ENCODE assay signal across 31 cellular contexts in the genomic region with DNA sequence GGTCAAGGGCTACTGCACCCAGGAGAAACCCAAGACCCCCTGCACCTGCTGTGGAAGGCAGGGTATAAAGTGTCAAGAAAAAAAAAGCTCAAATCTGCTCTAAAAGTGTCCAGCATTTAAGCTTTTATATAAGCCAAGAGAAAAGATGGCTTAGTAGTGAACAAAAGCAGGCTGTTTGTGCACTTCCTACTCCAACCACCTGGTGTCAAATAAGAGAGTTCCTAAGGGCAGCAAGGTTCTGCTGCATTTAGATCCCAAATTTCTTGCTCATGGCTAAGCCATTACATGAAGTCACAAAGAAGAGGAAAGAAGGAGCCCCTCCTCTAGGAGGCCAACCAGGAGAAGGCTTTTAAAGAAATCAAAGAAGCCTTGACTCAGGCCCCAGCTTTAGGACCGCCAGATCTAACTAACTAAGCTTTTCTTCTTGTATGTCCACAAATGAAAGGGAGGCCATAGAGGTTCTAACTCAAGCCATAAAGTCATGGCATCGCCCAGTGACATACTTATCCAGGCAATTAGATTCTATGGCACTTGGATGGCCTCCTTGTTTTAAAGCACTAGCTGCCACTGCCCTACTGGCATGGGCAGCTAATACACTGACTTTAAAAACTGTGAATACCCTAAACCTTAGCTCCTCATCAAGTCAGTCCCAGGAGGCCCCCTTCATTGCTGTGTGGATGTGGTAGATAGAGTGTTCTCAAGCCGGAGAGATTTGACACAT. TPM values are rescaled to one million over a fixed set of nuclear protein-coding genes. Genes with fewer than 3 reads are reported as not detected.
A peak's percentile ranks its signal among the peaks of the same experiment; 100 is the strongest.
DNase-seq lines count a peak whose midpoint lies in the region; ATAC-seq and TF ChIP-seq lines count a peak whose summit lies in the region.
"Had no signal": no experiment of that assay in that cellular context is flagged by ENCODE, and none has a peak within 500 bp of the region (broad histone marks: within the 10 kb centered on the region; RNA-seq: fewer than 3 reads in every experiment).

No MANE protein-coding gene starts in this region.

- POLR2A ChIA-PET in PC-3 (lab: Charles Lee; ENCODE audit: unreplicated experiment) = no interaction called here

- no peak overlapping the region for H3K4me3 Mint-ChIP-seq in T-helper 2 cell treated with Interferon-gamma antibody and Interleukin-4, amounts not matched to agents 5 μg/mL and 100 μg/mL, for 36 hours
- no peak overlapping the region for H3K4me3 Mint-ChIP-seq in activated naive CD8-positive, alpha-beta T cell treated with anti-CD3 and anti-CD28 coated beads, Interleukin-2, amount 50 U/mL, for 24 hours
- H3K4me3 Mint-ChIP-seq: CD8-positive, alpha-beta memory T cell; naive thymus-derived CD8-positive, alpha-beta T cell had no signal

- H3K9ac ChIP-seq in PC-3 (ENCODE audit: low read length) = no peak overlapping the region

- no peak overlapping the region for H2AFZ ChIP-seq in PC-3 (ENCODE audit: low read length)
- no peak overlapping the region for H2AFZ ChIP-seq in hepatocyte

- H3K36me3 Mint-ChIP-seq in T-helper 2 cell treated with Interferon-gamma antibody and Interleukin-4, amounts not matched to agents 5 μg/mL and 100 μg/mL, for 36 hours (ENCODE audit: low read depth) = peaks cover 59% of the 10 kb centered on the region
- peaks cover 30% of the 10 kb centered on the region for H3K36me3 Mint-ChIP-seq in activated naive CD8-positive, alpha-beta T cell treated with anti-CD3 and anti-CD28 coated beads, Interleukin-2, amount 50 U/mL, for 24 hours (ENCODE audit: low read depth)

- H3K79me2 ChIP-seq in PC-3 (ENCODE audit: low read length) = no peaks in the 10 kb centered on the region
- no peaks in the 10 kb centered on the region for H3K79me2 ChIP-seq in hepatocyte

- ATAC-seq in PC-3 = no peak
- no peak for ATAC-seq in activated naive CD8-positive, alpha-beta T cell treated with anti-CD3 and anti-CD28 coated beads, Interleukin-2, amount 50 U/mL, for 24 hours
- ATAC-seq: activated naive CD4-positive, alpha-beta T cell treated with anti-CD3 and anti-CD28 coated beads, Interleukin-2, amount 50 U/mL, for 72 hours; GM12878; naive thymus-derived CD8-positive, alpha-beta T cell had no signal

- no peak for DNase-seq in T-helper 2 cell treated with Interferon-gamma antibody and Interleukin-4, amounts not matched to agents 5 μg/mL and 100 μg/mL, for 36 hours (ENCODE audit: low spot score)
- DNase-seq in T-helper 2 cell (no peak), PC-3 (no peak), hepatocyte (ENCODE audit: low spot score) (no peak), retinal pigment epithelial cell (ENCODE audit: low read depth) (no peak), cerebellum (ENCODE audit: low spot score) (no peak), CD1c-positive myeloid dendritic cell (ENCODE audit: extremely low spot score) (no peak)
- no peak for DNase-seq in activated naive CD8-positive, alpha-beta T cell treated with anti-CD3 and anti-CD28 coated beads, Interleukin-2, amount 50 U/mL, for 24 hours
- DNase-seq: activated CD4-positive, CD25-positive, alpha-beta regulatory T cell; aorta; CD8-positive, alpha-beta memory T cell; cortex of kidney; DMS79; hypothalamus; midbrain; naive thymus-derived CD8-positive, alpha-beta T cell; NCI-H1092; NCI-H187 treated with DMSO at 0.1 percent for 48 hours; Peyer's patch; retina; SHP77 treated with DMSO at 0.1 percent for 48 hours; small intestine; stimulated activated CD4-positive, alpha-beta T cell treated with anti-CD3 and anti-CD28 coated beads, Interleukin-1b, Interleukin-23, amount 100 ng/mL, for 48 hours; stomach; thyroid gland had no signal

- CTCF ChIA-PET in PC-3 (lab: Charles Lee) = interaction anchor here (0.6 kb wide), 1 partner anchor 106 kb away, joined by 15 read pairs; no protein-coding TSS in a partner anchor

- no peak overlapping the region for H3K4me2 ChIP-seq in PC-3 (ENCODE audit: low read length)
- peak overlapping the region; percentile 59 for H3K4me2 ChIP-seq in hepatocyte

- H3K27me3 ChIP-seq in PC-3 (ENCODE audit: low read length) (no peaks in the 10 kb centered on the region), hepatocyte (no peaks in the 10 kb centered on the region)
- H3K27me3 ChIP-seq: cardiac muscle cell, Peyer's patch, stomach, thyroid gland had no signal

- BruUV-seq in PC-3 (replicated peaks; lab: Mats Ljungman, UMichigan) = no TSS peak

- peaks cover 41% of the 10 kb centered on the region for H3K4me1 Mint-ChIP-seq in T-helper 2 cell treated with Interferon-gamma antibody and Interleukin-4, amounts not matched to agents 5 μg/mL and 100 μg/mL, for 36 hours (ENCODE audit: low read depth)
- peaks cover 14% of the 10 kb centered on the region for H3K4me1 Mint-ChIP-seq in activated naive CD8-positive, alpha-beta T cell treated with anti-CD3 and anti-CD28 coated beads, Interleukin-2, amount 50 U/mL, for 24 hours

- TF ChIP-seq CTCF in PC-3 (conservative IDR thresholded peaks at IDR 0.05; ENCODE audit: low read depth, low read length) (peak; percentile 23; the same call in 1 of the 2 replicates), hepatocyte (IDR thresholded peaks at IDR 0.05; ENCODE audit: poor library complexity) (no peak), retinal pigment epithelial cell (conservative IDR thresholded peaks at IDR 0.05; ENCODE audit: low read depth, low read length) (peak; percentile 6)

- WGBS in hepatocyte (ENCODE audit: low lambda C conversion rate, missing lambda C conversion rate) = 88% methylated on average over 3 of the region's 3 CpGs

- peak overlapping the region; percentile 4 for H3K27ac Mint-ChIP-seq in T-helper 2 cell treated with Interferon-gamma antibody and Interleukin-4, amounts not matched to agents 5 μg/mL and 100 μg/mL, for 36 hours
- no peak overlapping the region for H3K27ac Mint-ChIP-seq in activated naive CD8-positive, alpha-beta T cell treated with anti-CD3 and anti-CD28 coated beads, Interleukin-2, amount 50 U/mL, for 24 hours
- H3K27ac Mint-ChIP-seq: activated naive CD4-positive, alpha-beta T cell treated with anti-CD3 and anti-CD28 coated beads, Interleukin-2, amount 50 U/mL, for 72 hours; activated T-helper 2 cell treated with anti-CD3 and anti-CD28 coated beads, Interferon-gamma antibody, Interleukin-2, Interleukin-4, amounts not matched to agents 10 μg/mL and 5 μg/mL and 100 μg/mL, durations not matched to agents 14 hours and 24 hours and 36 hours; naive thymus-derived CD8-positive, alpha-beta T cell had no signal

- H3F3A ChIP-seq in PC-3 (ENCODE audit: low read length, unreplicated experiment) = no peaks in the 10 kb centered on the region

- H3K9me2 ChIP-seq in PC-3 (replicated peaks; ENCODE audit: low read length) (no peaks in the 10 kb centered on the region), hepatocyte (replicated peaks; ENCODE audit: insufficient read depth) (no peaks in the 10 kb centered on the region)

- H3K27me3 Mint-ChIP-seq in T-helper 2 cell treated with Interferon-gamma antibody and Interleukin-4, amounts not matched to agents 5 μg/mL and 100 μg/mL, for 36 hours (ENCODE audit: low read depth) = no peaks in the 10 kb centered on the region
- no peaks in the 10 kb centered on the region for H3K27me3 Mint-ChIP-seq in activated naive CD8-positive, alpha-beta T cell treated with anti-CD3 and anti-CD28 coated beads, Interleukin-2, amount 50 U/mL, for 24 hours
- H3K27me3 Mint-ChIP-seq: CD8-positive, alpha-beta memory T cell had no signal

- H3K36me3 ChIP-seq in PC-3 (ENCODE audit: low read depth, low read length) = 0 out of 2 replicates have a peak, but pooled peaks cover 4% of the 10 kb centered on the region
- H3K36me3 ChIP-seq in hepatocyte (replicated peaks; ENCODE audit: insufficient read depth, low read depth) = no peaks in the 10 kb centered on the region
- H3K36me3 ChIP-seq: cardiac muscle cell, Peyer's patch, stomach, thyroid gland had no signal

- intact Hi-C loops in PC-3 (cut with micrococcal nuclease) = no loop called here

- peaks cover 19% of the 10 kb centered on the region for H3K4me1 ChIP-seq in PC-3 (ENCODE audit: insufficient read depth, low read length)
- H3K4me1 ChIP-seq in hepatocyte (ENCODE audit: insufficient read depth) = peaks cover 16% of the 10 kb centered on the region
- H3K4me1 ChIP-seq: Peyer's patch, thyroid gland had no signal

- H3K9me3 Mint-ChIP-seq in T-helper 2 cell treated with Interferon-gamma antibody and Interleukin-4, amounts not matched to agents 5 μg/mL and 100 μg/mL, for 36 hours = peaks cover 32% of the 10 kb centered on the region
- peaks cover 29% of the 10 kb centered on the region for H3K9me3 Mint-ChIP-seq in activated naive CD8-positive, alpha-beta T cell treated with anti-CD3 and anti-CD28 coated beads, Interleukin-2, amount 50 U/mL, for 24 hours

- H3K9me3 ChIP-seq in PC-3 (ENCODE audit: low read length) (0 out of 2 replicates have a peak, but pooled peaks cover 10% of the 10 kb centered on the region), hepatocyte (ENCODE audit: low read depth) (no peaks in the 10 kb centered on the region)
- H3K9me3 ChIP-seq: thyroid gland had no signal

- H3K27ac ChIP-seq in PC-3 (ENCODE audit: low read length) (no peak overlapping the region), hepatocyte (peak overlapping the region; percentile 72)
- H3K27ac ChIP-seq: cardiac muscle cell, Peyer's patch, stomach, thyroid gland had no signal

- H3K4me3 ChIP-seq in PC-3 (ENCODE audit: low read length) (no peak overlapping the region), hepatocyte (no peak overlapping the region), retinal pigment epithelial cell (ENCODE audit: low read length) (no peak overlapping the region)
- H3K4me3 ChIP-seq: cardiac muscle cell, GM12878, Peyer's patch, stomach, thyroid gland had no signal

- H4K20me1 ChIP-seq in PC-3 (ENCODE audit: low read length) = no peaks in the 10 kb centered on the region
- no peaks in the 10 kb centered on the region for H4K20me1 ChIP-seq in hepatocyte (ENCODE audit: insufficient read depth, poor library complexity, severe bottlenecking)

RNA-seq across cellular contexts. Expression of gene CCR4, which starts 17.1 kb away (rescaled TPM):
- total RNA-seq in PC-3 (2014; rRNA removed) = 0.29 TPM in 1 of 2 replicates, not detected in the other
- total RNA-seq in hepatocyte = 0.13 TPM in 1 of 2 replicates, not detected in the other
- polyA plus RNA-seq in hepatocyte = not detected in 2 replicates
- not detected for total RNA-seq in cerebellum
- total RNA-seq: A172, cardiac muscle cell, LHCN-M2, Peyer's patch had no signal
- polyA plus RNA-seq: aorta, cardiac muscle cell had no signal
